35 cellular contexts compared by ENCODE assay signal in the genomic region with DNA sequence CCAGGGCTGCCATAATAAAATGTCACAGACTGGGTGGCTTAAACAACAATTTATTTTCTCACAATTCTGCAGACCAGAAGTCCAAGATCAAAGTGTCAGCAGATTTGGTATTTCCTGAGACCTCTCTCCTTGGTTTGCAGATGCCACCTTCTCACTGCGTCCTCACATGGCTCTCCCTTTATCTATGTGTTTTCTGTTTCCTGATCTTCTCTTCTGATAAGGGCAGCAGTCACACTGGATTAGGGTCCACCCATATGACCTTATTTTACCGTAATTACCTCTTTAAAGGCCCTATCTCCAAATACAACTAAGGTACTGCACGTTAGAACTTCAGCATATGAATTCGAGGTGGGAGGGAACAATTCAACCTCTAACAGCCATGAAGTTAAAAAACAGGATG.
"Had no signal": no experiment of that assay in that cellular context is flagged by ENCODE, and none has a peak within 500 bp of the region (broad histone marks: within the 10 kb centered on the region; RNA-seq: fewer than 3 reads in every experiment).

No MANE protein-coding gene starts in this region.

- H3K4me3 Mint-ChIP-seq: activated B cell treated with CpG ODN at 0.5 μM for 24 hours; activated CD4-positive, alpha-beta memory T cell treated with anti-CD3 and anti-CD28 coated beads, Interleukin-2, amount 10 ng/mL, durations not matched to agents 7 days and 5 days; activated CD8-positive, alpha-beta memory T cell treated with anti-CD3 and anti-CD28 coated beads, Interleukin-2, amount 10 ng/mL, durations not matched to agents 7 days and 5 days; activated naive CD4-positive, alpha-beta T cell treated with anti-CD3 and anti-CD28 coated beads, Interleukin-2, amount 10 ng/mL, durations not matched to agents 7 days and 5 days; activated naive CD8-positive, alpha-beta T cell; T-helper 1 cell treated with Interleukin-12 subunit alpha and Interleukin-12 subunit beta and Interleukin-4 antibody, amounts not matched to agents 30 μg/mL and 1 μg/mL, for 36 hours; T-helper 2 cell treated with Interferon-gamma antibody and Interleukin-4, amounts not matched to agents 5 μg/mL and 100 μg/mL, for 36 hours had no signal

- H3K27me3 Mint-ChIP-seq: activated B cell treated with CpG ODN at 0.5 μM for 24 hours; activated CD4-positive, alpha-beta memory T cell treated with anti-CD3 and anti-CD28 coated beads, Interleukin-2, amount 10 ng/mL, durations not matched to agents 7 days and 5 days; activated CD8-positive, alpha-beta memory T cell treated with anti-CD3 and anti-CD28 coated beads, Interleukin-2, amount 10 ng/mL, durations not matched to agents 7 days and 5 days; activated naive CD4-positive, alpha-beta T cell treated with anti-CD3 and anti-CD28 coated beads, Interleukin-2, amount 10 ng/mL, durations not matched to agents 7 days and 5 days had no signal

- H3K4me1 Mint-ChIP-seq: activated B cell treated with CpG ODN at 0.5 μM for 24 hours; activated CD4-positive, alpha-beta memory T cell treated with anti-CD3 and anti-CD28 coated beads, Interleukin-2, amount 10 ng/mL, durations not matched to agents 7 days and 5 days; activated CD8-positive, alpha-beta memory T cell treated with anti-CD3 and anti-CD28 coated beads, Interleukin-2, amount 10 ng/mL, durations not matched to agents 7 days and 5 days; activated naive CD4-positive, alpha-beta T cell treated with anti-CD3 and anti-CD28 coated beads, Interleukin-2, amount 10 ng/mL, durations not matched to agents 7 days and 5 days had no signal

- H3K36me3 ChIP-seq: brain microvascular endothelial cell, MG63, Peyer's patch had no signal

- ATAC-seq: activated CD8-positive, alpha-beta memory T cell treated with anti-CD3 and anti-CD28 coated beads, Interleukin-2, amount 10 ng/mL, durations not matched to agents 7 days and 5 days; PC-3 had no signal

- H3K27ac ChIP-seq: brain microvascular endothelial cell, Peyer's patch had no signal

- H3K4me3 ChIP-seq: MG63, Peyer's patch had no signal

- H3K27ac Mint-ChIP-seq: activated B cell treated with CpG ODN at 0.5 μM for 24 hours; activated CD4-positive, alpha-beta memory T cell treated with anti-CD3 and anti-CD28 coated beads, Interleukin-2, amount 10 ng/mL, durations not matched to agents 7 days and 5 days; activated CD8-positive, alpha-beta memory T cell treated with anti-CD3 and anti-CD28 coated beads, Interleukin-2, amount 10 ng/mL, durations not matched to agents 7 days and 5 days; activated naive CD4-positive, alpha-beta T cell treated with anti-CD3 and anti-CD28 coated beads, Interleukin-2, amount 10 ng/mL, durations not matched to agents 7 days and 5 days; activated naive CD8-positive, alpha-beta T cell; T-helper 1 cell treated with Interleukin-12 subunit alpha and Interleukin-12 subunit beta and Interleukin-4 antibody, amounts not matched to agents 30 μg/mL and 1 μg/mL, for 36 hours; T-helper 2 cell treated with Interferon-gamma antibody and Interleukin-4, amounts not matched to agents 5 μg/mL and 100 μg/mL, for 36 hours had no signal

- H3K9me3 Mint-ChIP-seq: activated B cell treated with CpG ODN at 0.5 μM for 24 hours; activated CD4-positive, alpha-beta memory T cell treated with anti-CD3 and anti-CD28 coated beads, Interleukin-2, amount 10 ng/mL, durations not matched to agents 7 days and 5 days; activated naive CD4-positive, alpha-beta T cell treated with anti-CD3 and anti-CD28 coated beads, Interleukin-2, amount 10 ng/mL, durations not matched to agents 7 days and 5 days had no signal

- H3K4me1 ChIP-seq: Peyer's patch had no signal

- DNase-seq: activated B cell treated with CpG ODN at 0.5 μM for 24 hours; activated CD4-positive, alpha-beta memory T cell treated with anti-CD3 and anti-CD28 coated beads, Interleukin-2, amount 10 ng/mL, durations not matched to agents 7 days and 5 days; activated CD4-positive, alpha-beta T cell treated with anti-CD3 and anti-CD28 coated beads for 4 hours; activated CD4-positive, alpha-beta T cell treated with anti-CD3 and anti-CD28 coated beads, Interleukin-2, amount 50 U/mL, for 1 hour; activated CD4-positive, CD25-positive, alpha-beta regulatory T cell treated with anti-CD3 and anti-CD28 coated beads, Interleukin-2, amount 50 U/mL, for 72 hours; activated CD8-positive, alpha-beta memory T cell treated with anti-CD3 and anti-CD28 coated beads for 24 hours; activated CD8-positive, alpha-beta memory T cell treated with anti-CD3 and anti-CD28 coated beads, Interleukin-2, amount 10 ng/mL, durations not matched to agents 7 days and 5 days; activated CD8-positive, alpha-beta memory T cell treated with anti-CD3 and anti-CD28 coated beads, Interleukin-2, amount 50 U/mL, for 48 hours; activated effector memory CD4-positive, alpha-beta T cell treated with Interleukin-2 at 50 U/mL for 16 hours; activated naive CD4-positive, alpha-beta T cell treated with anti-CD3 and anti-CD28 coated beads, Interleukin-2, amount 10 ng/mL, durations not matched to agents 7 days and 5 days; activated T-cell treated with anti-CD3 and anti-CD28 coated beads, Interleukin-2, amount 50 U/mL, for 48 hours; amniotic stem cell; aorta; brain microvascular endothelial cell; central memory CD4-positive, alpha-beta T cell; Karpas-422; MG63; NCI-H1048; NCI-H1105 treated with DMSO at 0.1 percent for 48 hours; NCI-H1436; NCI-H1694; NCI-H1930; NCI-H2107; NCI-H2171; NCI-H510A; NCI-H526; NCI-H748 treated with DMSO at 0.1 percent for 48 hours; NK-92 treated with Interleukin-12 subunit alpha and Interleukin-12 subunit beta, amount 100 ng/mL, for 24 hours; PC-3; Peyer's patch; RPMI8226; SHP77 treated with DMSO at 0.1 percent for 48 hours had no signal

- H3K27me3 ChIP-seq: brain microvascular endothelial cell, Peyer's patch had no signal

- H3K36me3 Mint-ChIP-seq: activated CD8-positive, alpha-beta memory T cell treated with anti-CD3 and anti-CD28 coated beads, Interleukin-2, amount 10 ng/mL, durations not matched to agents 7 days and 5 days; activated naive CD4-positive, alpha-beta T cell treated with anti-CD3 and anti-CD28 coated beads, Interleukin-2, amount 10 ng/mL, durations not matched to agents 7 days and 5 days; activated naive CD8-positive, alpha-beta T cell had no signal

- H3K9me3 ChIP-seq: Peyer's patch had no signal
